ENCODE assay signal across 1 cellular context in the genomic region with DNA sequence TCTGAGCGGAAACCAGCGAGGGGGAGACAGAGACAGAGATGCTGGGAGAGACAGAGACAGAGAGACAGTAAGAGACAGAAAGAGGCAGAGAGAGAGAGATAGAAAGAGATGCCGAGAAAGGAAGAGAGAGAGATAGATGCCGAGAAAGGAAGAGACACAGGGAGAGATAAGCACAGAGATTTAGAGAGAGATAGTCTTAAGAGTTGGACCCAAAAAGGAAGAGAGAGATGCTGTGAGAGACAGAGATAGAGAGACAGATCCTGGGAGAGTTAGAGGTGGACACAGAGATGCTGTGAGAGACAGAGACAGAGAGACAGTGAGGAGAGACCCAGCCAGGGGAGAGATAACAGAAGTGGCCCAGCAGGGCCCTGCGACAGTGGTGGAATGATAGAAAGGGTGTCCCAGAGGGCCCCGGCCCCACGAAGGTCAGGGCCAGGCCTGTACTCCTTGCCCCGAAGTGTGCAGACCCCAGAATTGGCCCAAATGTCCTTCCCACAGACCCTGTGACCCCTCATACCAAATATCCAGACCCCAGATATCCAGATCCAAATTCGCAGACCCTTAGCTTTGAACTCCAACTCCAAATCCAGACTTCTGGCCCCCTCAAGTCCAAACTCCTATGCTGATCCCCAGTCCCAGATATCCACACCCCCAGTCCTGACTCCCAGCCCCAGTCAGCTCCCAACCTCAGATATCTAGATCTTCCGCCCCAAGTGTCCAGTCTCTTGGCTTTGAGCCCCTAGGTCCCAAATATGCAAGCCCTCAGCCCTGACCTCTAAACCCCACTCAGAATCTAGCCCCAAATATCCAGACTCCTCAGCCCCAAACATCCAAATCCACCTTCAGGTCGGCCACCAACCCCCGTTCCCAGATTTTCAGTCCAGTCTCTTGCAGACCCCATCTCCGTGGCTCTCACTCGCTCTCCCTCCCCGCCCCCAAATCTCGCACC.
TF ChIP-seq lines count a peak whose summit lies in the region.

No MANE protein-coding gene starts in this region.

TF ChIP-seq in HEK293, 187 proteins besides CTCF, POLR2A, EP300 and RAD21:
- peak; percentile 43; the same call in 1 of the 2 replicates for TF ChIP-seq BCL11B (tag by site-specific recombination; IDR thresholded peaks at IDR 0.05; ENCODE audit: low read depth)
- TF ChIP-seq ZNF658 (tag by site-specific recombination; IDR thresholded peaks at IDR 0.05) = no peak
- TF ChIP-seq ZNF354C (tag by site-specific recombination; IDR thresholded peaks at IDR 0.05; ENCODE audit: borderline replicate concordance, low read depth) = no peak
- TF ChIP-seq, protein P1, sequence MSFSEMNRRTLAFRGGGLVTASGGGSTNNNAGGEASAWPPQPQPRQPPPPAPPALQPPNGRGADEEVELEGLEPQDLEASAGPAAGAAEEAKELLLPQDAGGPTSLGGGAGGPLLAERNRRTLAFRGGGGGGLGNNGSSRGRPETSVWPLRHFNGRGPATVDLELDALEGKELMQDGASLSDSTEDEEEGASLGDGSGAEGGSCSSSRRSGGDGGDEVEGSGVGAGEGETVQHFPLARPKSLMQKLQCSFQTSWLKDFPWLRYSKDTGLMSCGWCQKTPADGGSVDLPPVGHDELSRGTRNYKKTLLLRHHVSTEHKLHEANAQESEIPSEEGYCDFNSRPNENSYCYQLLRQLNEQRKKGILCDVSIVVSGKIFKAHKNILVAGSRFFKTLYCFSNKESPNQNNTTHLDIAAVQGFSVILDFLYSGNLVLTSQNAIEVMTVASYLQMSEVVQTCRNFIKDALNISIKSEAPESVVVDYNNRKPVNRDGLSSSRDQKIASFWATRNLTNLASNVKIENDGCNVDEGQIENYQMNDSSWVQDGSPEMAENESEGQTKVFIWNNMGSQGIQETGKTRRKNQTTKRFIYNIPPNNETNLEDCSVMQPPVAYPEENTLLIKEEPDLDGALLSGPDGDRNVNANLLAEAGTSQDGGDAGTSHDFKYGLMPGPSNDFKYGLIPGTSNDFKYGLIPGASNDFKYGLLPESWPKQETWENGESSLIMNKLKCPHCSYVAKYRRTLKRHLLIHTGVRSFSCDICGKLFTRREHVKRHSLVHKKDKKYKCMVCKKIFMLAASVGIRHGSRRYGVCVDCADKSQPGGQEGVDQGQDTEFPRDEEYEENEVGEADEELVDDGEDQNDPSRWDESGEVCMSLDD (tag by site-specific recombination; IDR thresholded peaks at IDR 0.05) = peak; percentile 66
- TF ChIP-seq ZBTB17 (tag by site-specific recombination; IDR thresholded peaks at IDR 0.05) = peak; percentile 56
- 0 out of 2 replicates have a peak, but pooled peaks have one; percentile 20 for TF ChIP-seq KLF8 (tag by site-specific recombination; IDR thresholded peaks at IDR 0.05)
- peak; percentile 79 for TF ChIP-seq ZNF366 (tag by site-specific recombination; conservative IDR thresholded peaks at IDR 0.05)
- peak; percentile 81 for TF ChIP-seq ZNF596 (tag by site-specific recombination; IDR thresholded peaks at IDR 0.05)
- TF ChIP-seq ZBTB20 (tag by site-specific recombination; IDR thresholded peaks at IDR 0.05) = peak; percentile 35
